In the genomic region with DNA sequence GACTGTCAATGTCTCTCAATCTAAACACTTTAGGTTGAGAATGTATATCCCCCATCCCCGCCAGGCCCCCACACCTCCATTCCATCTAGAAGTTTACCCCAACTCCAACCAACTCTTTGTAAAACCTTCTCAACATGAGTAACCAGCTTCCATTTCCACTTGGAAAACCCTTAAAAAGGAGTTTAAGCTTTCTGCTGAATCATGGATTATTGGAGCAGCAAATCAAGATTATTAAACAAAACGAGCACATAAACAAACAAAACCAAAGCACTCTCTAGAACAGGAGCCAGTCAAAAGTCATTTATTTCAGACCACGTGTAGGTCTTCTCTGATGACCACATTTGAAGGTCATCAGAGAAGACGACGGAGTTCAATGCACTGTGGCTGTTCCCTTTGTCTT, we compare ENCODE assay signal across 19 cellular contexts.
DNase-seq lines count a peak whose midpoint lies in the region; ATAC-seq and TF ChIP-seq lines count a peak whose summit lies in the region.
"Had no signal": no experiment of that assay in that cellular context is flagged by ENCODE, and none has a peak within 500 bp of the region (broad histone marks: within the 10 kb centered on the region; RNA-seq: fewer than 3 reads in every experiment).

No MANE protein-coding gene starts in this region.

- H3K4me2 ChIP-seq in mesenchymal stem cell (ENCODE audit: low read length, poor library complexity, severe bottlenecking) = no peak overlapping the region

- WGBS in mesenchymal stem cell = 42% methylated on average over 5 of the region's 5 CpGs

- intact Hi-C loops in breast epithelium (cut with DNase I; ENCODE audit: low total_unique reads) = no loop called here
- intact Hi-C loops in MCF 10A (cut with micrococcal nuclease) = no loop called here
- intact Hi-C loops in vagina (cut with DNase I) = no loop called here
- intact Hi-C loops in gastrocnemius medialis (cut with DNase I; ENCODE audit: low total_unique reads) = no loop called here

- no peak overlapping the region for H2AFZ ChIP-seq in mesenchymal stem cell (ENCODE audit: low read depth, low read length)

- ATAC-seq in GM18520 (IDR thresholded peaks at IDR 0.05; ENCODE audit: unreplicated experiment) (no peak), gastrocnemius medialis (no peak)
- ATAC-seq: HCT116 had no signal

- H3K9me3 ChIP-seq in breast epithelium = no peaks in the 10 kb centered on the region
- H3K9me3 ChIP-seq in adipocyte (ENCODE audit: control insufficient read depth, low read length) = no peaks in the 10 kb centered on the region
- no peaks in the 10 kb centered on the region for H3K9me3 ChIP-seq in mesenchymal stem cell (ENCODE audit: control insufficient read depth, low read length)
- no peaks in the 10 kb centered on the region for H3K9me3 ChIP-seq in vagina
- H3K9me3 ChIP-seq in gastrocnemius medialis = no peaks in the 10 kb centered on the region

- H3K27ac ChIP-seq in breast epithelium = peak overlapping the region; percentile 26 to 44
- no peak overlapping the region for H3K27ac ChIP-seq in mesenchymal stem cell (ENCODE audit: low read length, poor library complexity, severe bottlenecking)
- H3K27ac ChIP-seq in vagina = peak overlapping the region; percentile 46
- H3K27ac ChIP-seq in gastrocnemius medialis = no peak overlapping the region
- H3K27ac ChIP-seq: 22Rv1 had no signal

- peak overlapping the region; percentile 36 for H2BK15ac ChIP-seq in mesenchymal stem cell (ENCODE audit: low read depth, poor library complexity, severe bottlenecking)

- peak overlapping the region; percentile 5 to 23 for H3K18ac ChIP-seq in mesenchymal stem cell (ENCODE audit: low read depth in 1 of 2, low read length in 2 of 2)

- no peak for DNase-seq in breast epithelium (ENCODE audit: low spot score in 2 of 2)
- DNase-seq in MCF 10A (ENCODE audit: unreplicated experiment) = no peak
- no peak for DNase-seq in adipocyte (ENCODE audit: low read depth)
- DNase-seq in mesenchymal stem cell = no peak
- DNase-seq in vagina (ENCODE audit: extremely low spot score in 2 of 2) = no peak
- DNase-seq in NK-92 treated with Interleukin-12 subunit alpha and Interleukin-12 subunit beta, amount 100 ng/mL, for 24 hours (lab: John Stamatoyannopoulos, UW) = no peak
- no peak for DNase-seq in gastrocnemius medialis
- DNase-seq: CD4-positive, alpha-beta T cell; Karpas-422; NCI-H1092 treated with DMSO at 0.1 percent for 48 hours; NCI-H146; NCI-H1930; NCI-H446; NCI-H524 treated with DMSO at 0.1 percent for 48 hours; Right ventricle myocardium superior; RPMI8226 had no signal

- H2BK12ac ChIP-seq in mesenchymal stem cell (ENCODE audit: low read length in 2 of 2) = no peak overlapping the region

- H3K4me3 ChIP-seq in breast epithelium (no peak overlapping the region), adipocyte (ENCODE audit: low read length) (peak overlapping the region; percentile 17), mesenchymal stem cell (ENCODE audit: insufficient read depth in 1 of 2, low read depth in 1 of 2, low read length in 2 of 2) (peak overlapping the region in 1 of 2 experiments; percentile 16), vagina (no peak overlapping the region), gastrocnemius medialis (no peak overlapping the region)

- H3K4me1 Mint-ChIP-seq in MCF 10A (ENCODE audit: insufficient read depth, unreplicated experiment) = peaks cover 6% of the 10 kb centered on the region

- TF ChIP-seq POLR2A in breast epithelium (IDR thresholded peaks at IDR 0.05) (no peak), vagina (IDR thresholded peaks at IDR 0.05) (no peak), gastrocnemius medialis (IDR thresholded peaks at IDR 0.05) (no peak)

- H3K79me1 ChIP-seq in mesenchymal stem cell (replicated peaks; ENCODE audit: low read length, poor library complexity, severe bottlenecking) = peaks cover 5% of the 10 kb centered on the region

- H3K27me3 Mint-ChIP-seq in MCF 10A (ENCODE audit: insufficient read depth, unreplicated experiment) = no peaks in the 10 kb centered on the region

- no peak overlapping the region for H3K4me3 Mint-ChIP-seq in MCF 10A (ENCODE audit: unreplicated experiment)
- H3K4me3 Mint-ChIP-seq: CD4-positive, alpha-beta T cell had no signal

- no peak overlapping the region for H3K9ac ChIP-seq in adipocyte (ENCODE audit: low read length)
- H3K9ac ChIP-seq in mesenchymal stem cell (ENCODE audit: low read length) = peak overlapping the region; percentile 77

- no peak overlapping the region for H3K23ac ChIP-seq in mesenchymal stem cell (ENCODE audit: low read length in 2 of 2)

- CTCF ChIA-PET in MCF 10A (lab: Yijun Ruan, JAX) = no interaction called here

- H3K36me3 ChIP-seq in breast epithelium (no peaks in the 10 kb centered on the region), adipocyte (ENCODE audit: control insufficient read depth, insufficient read depth, low read length, severe bottlenecking) (peaks cover 39% of the 10 kb centered on the region), mesenchymal stem cell (ENCODE audit: control insufficient read depth in 1 of 2, insufficient read depth in 2 of 2, low read depth in 1 of 2, low read length in 2 of 2) (peaks cover 30 to 67% of the 10 kb centered on the region in 2 experiments), vagina (no peaks in the 10 kb centered on the region), gastrocnemius medialis (no peaks in the 10 kb centered on the region)

- H3K27ac Mint-ChIP-seq in MCF 10A (ENCODE audit: low read depth, unreplicated experiment) = no peak overlapping the region
- H3K27ac Mint-ChIP-seq: CD4-positive, alpha-beta T cell had no signal

- TF ChIP-seq CTCF in breast epithelium (IDR thresholded peaks at IDR 0.05) = no peak
- TF ChIP-seq CTCF in MCF 10A (IDR thresholded peaks at IDR 0.05; ENCODE audit: unreplicated experiment) = no peak
- no peak for TF ChIP-seq CTCF in vagina (IDR thresholded peaks at IDR 0.05)
- no peak for TF ChIP-seq CTCF in gastrocnemius medialis (IDR thresholded peaks at IDR 0.05 in 4 of 5, conservative IDR thresholded peaks at IDR 0.05 in 1 of 5)

- H3K14ac ChIP-seq in mesenchymal stem cell (ENCODE audit: low read length in 2 of 2) = no peak overlapping the region

- no peaks in the 10 kb centered on the region for H3K4me1 ChIP-seq in breast epithelium
- H3K4me1 ChIP-seq in adipocyte (ENCODE audit: control insufficient read depth, insufficient read depth, low read length) = peaks cover 23% of the 10 kb centered on the region
- no peaks in the 10 kb centered on the region for H3K4me1 ChIP-seq in mesenchymal stem cell (ENCODE audit: control insufficient read depth, insufficient read depth, low read depth, low read length)
- peaks cover 7% of the 10 kb centered on the region for H3K4me1 ChIP-seq in vagina
- no peaks in the 10 kb centered on the region for H3K4me1 ChIP-seq in gastrocnemius medialis

- H3K36me3 Mint-ChIP-seq in MCF 10A (ENCODE audit: insufficient read depth, unreplicated experiment) = no peaks in the 10 kb centered on the region

- in situ Hi-C loops in gastrocnemius medialis (cut with MboI; ENCODE audit: low sequenced_read_pairs in 4 of 4) = no loop called here

- H3K9me3 Mint-ChIP-seq in MCF 10A (ENCODE audit: unreplicated experiment) = no peaks in the 10 kb centered on the region
- H3K9me3 Mint-ChIP-seq: CD4-positive, alpha-beta T cell had no signal

- no peak overlapping the region for H4K8ac ChIP-seq in mesenchymal stem cell (ENCODE audit: low read length)

- no TSS peak for BruUV-seq in MCF 10A (replicated peaks; lab: Mats Ljungman, UMichigan)

- H2AK5ac ChIP-seq in mesenchymal stem cell (ENCODE audit: low read length, severe bottlenecking) = no peak overlapping the region

- H4K91ac ChIP-seq in mesenchymal stem cell (ENCODE audit: low read length) = no peak overlapping the region

- POLR2A ChIA-PET in MCF 10A (lab: Yijun Ruan, JAX) = no interaction called here

- peak overlapping the region; percentile 77 for H2BK120ac ChIP-seq in mesenchymal stem cell (ENCODE audit: low read depth, low read length)

- H3K4ac ChIP-seq in mesenchymal stem cell (ENCODE audit: low read depth in 1 of 2, low read length in 2 of 2) = no peak overlapping the region

- H2BK5ac ChIP-seq in mesenchymal stem cell (ENCODE audit: low read depth, low read length, poor library complexity, severe bottlenecking) = no peak overlapping the region

- H3K27me3 ChIP-seq in breast epithelium (no peaks in the 10 kb centered on the region), adipocyte (replicated peaks; ENCODE audit: control insufficient read depth, insufficient read depth, low read length) (no peaks in the 10 kb centered on the region), mesenchymal stem cell (ENCODE audit: control insufficient read depth in 1 of 2, insufficient read depth in 1 of 2, low read length in 2 of 2) (no peaks in the 10 kb centered on the region), vagina (no peaks in the 10 kb centered on the region), gastrocnemius medialis (no peaks in the 10 kb centered on the region)

Comparison
In these comparisons a context has a peak if more than half of its experiments do, and no peak if none do; other contexts are left out.
1. H3K27ac ChIP-seq: peak in breast epithelium (2 of 2) and vagina (single experiment); none in mesenchymal stem cell (single experiment) and gastrocnemius medialis (0 of 4).